In the genomic region with DNA sequence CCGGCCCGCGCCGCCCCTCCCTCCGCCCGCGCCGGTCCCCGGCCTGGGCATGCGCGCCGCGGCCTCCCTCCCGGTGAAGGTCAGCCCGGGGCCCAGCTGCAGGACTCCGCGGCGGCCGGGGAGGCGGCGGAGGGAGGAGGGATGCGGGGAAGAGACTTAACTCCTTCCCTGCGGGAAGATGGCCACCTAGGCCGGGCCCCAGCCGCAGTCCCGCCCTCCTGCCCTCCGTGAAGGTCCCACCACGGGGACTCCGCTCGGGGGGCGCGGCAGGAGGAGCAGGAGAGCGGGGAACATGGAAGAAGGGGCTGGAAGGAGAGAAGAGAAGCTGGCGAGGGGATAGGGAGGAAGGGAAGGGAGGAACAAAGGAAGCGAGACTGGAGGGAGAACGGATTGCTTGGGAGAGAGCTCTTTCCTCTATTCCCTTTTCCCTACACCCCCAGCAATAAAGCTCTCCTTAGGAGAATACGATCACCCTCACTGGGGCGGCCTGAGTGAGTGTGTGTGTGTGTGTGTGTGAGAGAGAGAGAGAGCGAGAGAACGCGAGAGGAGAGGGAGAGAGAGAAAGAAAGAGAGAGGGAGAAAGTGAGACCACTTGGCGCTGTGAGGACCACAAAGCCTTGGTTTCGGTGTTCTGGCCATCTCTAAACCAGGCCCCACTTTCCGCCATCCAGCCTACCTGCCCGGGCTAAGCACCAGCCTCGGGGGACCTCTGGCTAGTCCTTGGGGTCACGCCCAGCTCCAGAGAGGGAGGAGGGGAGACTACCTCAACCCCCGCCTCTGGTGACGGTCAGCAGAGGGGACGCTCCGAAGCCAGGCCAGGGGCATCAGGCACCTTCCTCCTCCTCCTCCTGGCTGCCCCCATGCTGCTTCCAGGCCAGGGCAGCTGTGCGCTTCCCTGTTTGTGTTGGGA, we compare ENCODE assay signal across 8 cellular contexts. TPM values are rescaled to one million over a fixed set of nuclear protein-coding genes. Genes with fewer than 3 reads are reported as not detected.
DNase-seq lines count a peak whose midpoint lies in the region; ATAC-seq, FAIRE-seq and TF ChIP-seq lines count a peak whose summit lies in the region.

No MANE protein-coding gene starts in this region.

- no peaks in the 10 kb centered on the region for H3K9me3 Mint-ChIP-seq in activated B cell treated with CpG ODN at 0.5 μM for 24 hours

- WGBS in A549 (ENCODE audit: missing lambda C conversion rate): 43% methylated on average over 27 of the region's 52 CpGs

- H2AFZ ChIP-seq in neuron (ENCODE audit: low read depth, low read length): no peak overlapping the region

- POLR2A ChIA-PET in A549 (lab: Yijun Ruan, JAX): interaction anchor here (1.0 to 1.1 kb wide), 4 partner anchors 10 to 25 kb away, joined by 4 to 5 read pairs (median 5); a partner anchor contains a TSS
- POLR2A ChIA-PET in HEK293 (lab: Yijun Ruan, JAX): interaction anchor here (0.6 to 1.4 kb wide), 6 partner anchors 12 to 75 kb away, joined by 3 to 7 read pairs (median 4); a partner anchor contains a TSS
- POLR2A ChIA-PET in activated B cell treated with CpG ODN at 0.5 μM for 24 hours (lab: Charles Lee): interaction anchor here (0.6 to 0.7 kb wide), 2 partner anchors 13 to 25 kb away, joined by 3 read pairs; a partner anchor contains a TSS

- CTCF ChIA-PET in A549 (lab: Yijun Ruan, JAX): interaction anchor here (1.0 to 8.3 kb wide), 7 partner anchors 8 to 141 kb away, joined by 3 to 60 read pairs (median 6); no protein-coding TSS in a partner anchor
- CTCF ChIA-PET in HEK293 (lab: Yijun Ruan, JAX): interaction anchor here (1.1 kb wide), 2 partner anchors 8 to 9 kb away, joined by 4 to 6 read pairs; no protein-coding TSS in a partner anchor
- CTCF ChIA-PET in activated B cell treated with CpG ODN at 0.5 μM for 24 hours (lab: Charles Lee): no interaction called here

- no peak for TF ChIP-seq RAD21 in A549 (conservative IDR thresholded peaks at IDR 0.05 in 1 of 2, IDR thresholded peaks at IDR 0.05 in 1 of 2)

- no peak for TF ChIP-seq CTCF in A549 (IDR thresholded peaks at IDR 0.05)
- TF ChIP-seq CTCF in HEK293 (tag by site-specific recombination; IDR thresholded peaks at IDR 0.05): 0 out of 2 replicates have a peak, but pooled peaks have one; percentile 14
- no peak for TF ChIP-seq CTCF in activated B cell treated with CpG ODN at 0.5 μM for 24 hours (IDR thresholded peaks at IDR 0.05)

- no peaks in the 10 kb centered on the region for H3K9me3 ChIP-seq in A549
- no peaks in the 10 kb centered on the region for H3K9me3 ChIP-seq in HEK293 (ENCODE audit: control insufficient read depth, insufficient read depth, low read depth, low read length)
- H3K9me3 ChIP-seq in neuron (ENCODE audit: low read length): no peaks in the 10 kb centered on the region

- TF ChIP-seq EP300 in A549 (IDR thresholded peaks at IDR 0.05): no peak

- ATAC-seq in A549 (peak; percentile 30 to 48), activated B cell treated with CpG ODN at 0.5 μM for 24 hours (ENCODE audit: low read depth) (no peak), HG02852 (IDR thresholded peaks at IDR 0.05; ENCODE audit: unreplicated experiment) (no peak)

- FAIRE-seq in A549 (lab: Jason Lieb, UNC): no peak

- DNase-seq in A549 (ENCODE audit: low read depth in 1 of 2, low spot score in 1 of 2) (peak; percentile 67 to 84), activated B cell treated with CpG ODN at 0.5 μM for 24 hours (no peak), head of caudate nucleus (peak in 40 of 42 donors; percentile 47 to 91 (median 79)), SKM-1 treated with dmso at 0.1 percent for 144 hours (lab: John Stamatoyannopoulos, UW; ENCODE audit: unreplicated experiment) (no peak)
- DNase-seq in NK-92 treated with Interleukin-12 subunit alpha and Interleukin-12 subunit beta, amount 100 ng/mL, for 24 hours (lab: John Stamatoyannopoulos, UW): no peak

- H3K4me3 ChIP-seq in A549 (peak overlapping the region; percentile 51), HEK293 (ENCODE audit: low read depth, low read length) (peak overlapping the region; percentile 49), neuron (ENCODE audit: low read length) (peak overlapping the region; percentile 57)

- H3K27ac ChIP-seq in A549 (peak overlapping the region; percentile 87 to 94), HEK293 (ENCODE audit: extremely low read depth, low read depth, low read length) (peak overlapping the region; percentile 62)

- H3K4me3 Mint-ChIP-seq in activated B cell treated with CpG ODN at 0.5 μM for 24 hours: peak overlapping the region; percentile 68

- peak; percentile 60 for TF ChIP-seq POLR2A in A549 (IDR thresholded peaks at IDR 0.05; ENCODE audit: low read length)

- peaks cover 35% of the 10 kb centered on the region for H3K4me1 Mint-ChIP-seq in activated B cell treated with CpG ODN at 0.5 μM for 24 hours

- peaks cover 60% of the 10 kb centered on the region for H3K27me3 Mint-ChIP-seq in activated B cell treated with CpG ODN at 0.5 μM for 24 hours

- peak overlapping the region; percentile 88 for H3K4me2 ChIP-seq in A549

- H3K27ac Mint-ChIP-seq in activated B cell treated with CpG ODN at 0.5 μM for 24 hours: no peak overlapping the region

- H3K4me1 ChIP-seq in A549 (peaks cover 32% of the 10 kb centered on the region), HEK293 (ENCODE audit: control insufficient read depth, insufficient read depth, low read length) (peaks cover 3% of the 10 kb centered on the region; the same call in 1 of the 2 replicates), neuron (ENCODE audit: insufficient read depth, low read length) (peaks cover 46% of the 10 kb centered on the region)

- no peaks in the 10 kb centered on the region for H3K27me3 ChIP-seq in neuron (ENCODE audit: insufficient read depth, low read length)

- intact Hi-C loops in activated B cell treated with CpG ODN at 0.5 μM for 24 hours (cut with micrococcal nuclease): no loop called here
- intact Hi-C loops in head of caudate nucleus (cut with DNase I): no loop called here

- no peaks in the 10 kb centered on the region for H3K36me3 Mint-ChIP-seq in activated B cell treated with CpG ODN at 0.5 μM for 24 hours (ENCODE audit: low read depth)

- H3K36me3 ChIP-seq in HEK293 (ENCODE audit: control insufficient read depth in 2 of 2, insufficient read depth in 1 of 2, low read length in 2 of 2): no peaks in the 10 kb centered on the region
- H3K36me3 ChIP-seq in neuron (ENCODE audit: insufficient read depth, low read length): no peaks in the 10 kb centered on the region

TF ChIP-seq in A549, 52 proteins besides CTCF, POLR2A, EP300 and RAD21 (continues in another document):
- TF ChIP-seq JUN (IDR thresholded peaks at IDR 0.05): peak in 1 of 2 experiments; percentile 53; a peak in 2 of 5 replicates
- TF ChIP-seq, protein P1, sequence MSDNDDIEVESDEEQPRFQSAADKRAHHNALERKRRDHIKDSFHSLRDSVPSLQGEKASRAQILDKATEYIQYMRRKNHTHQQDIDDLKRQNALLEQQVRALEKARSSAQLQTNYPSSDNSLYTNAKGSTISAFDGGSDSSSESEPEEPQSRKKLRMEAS (IDR thresholded peaks at IDR 0.05): peak; percentile 11; the same call in 1 of the 2 replicates

TF ChIP-seq in HEK293, 187 proteins besides CTCF, POLR2A, EP300 and RAD21 (continues in another document):
- no peak for TF ChIP-seq ZNF561 (tag by site-specific recombination; IDR thresholded peaks at IDR 0.05; ENCODE audit: borderline replicate concordance)
- peak; percentile 99 for TF ChIP-seq PRDM1 (tag by site-specific recombination; IDR thresholded peaks at IDR 0.05)
- peak; percentile 36 for TF ChIP-seq SP2 (tag by site-specific recombination; IDR thresholded peaks at IDR 0.05)
- no peak; the same call in 1 of the 2 replicates for TF ChIP-seq ZNF610 (tag by site-specific recombination; IDR thresholded peaks at IDR 0.05; ENCODE audit: borderline replicate concordance)
- 0 out of 2 replicates have a peak, but pooled peaks have one; percentile 35 for TF ChIP-seq ZNF10 (tag by site-specific recombination; IDR thresholded peaks at IDR 0.05)

RNA-seq across cellular contexts. Expression of a gene that starts 3.7 kb away (rescaled TPM):
- polyA plus RNA-seq in A549 (2011; rRNA removed): 12.5 and 14.5 TPM in 2 replicates
- polyA plus RNA-seq in A549 (2012; cell fraction: cytosol; rRNA removed): 10.9 and 14.3 TPM in 2 replicates
- polyA plus RNA-seq in A549 (2012; cell fraction: nucleus; rRNA removed): 48.7 and 61.4 TPM in 2 replicates
- polyA plus RNA-seq in A549 (2017; fragmentation: RNase III; extraction: RNeasy Plus Mini Kit Qiagen cat#74134 plus additional on column Dnase treatment): 10.6 to 11.9 TPM (median 11.6 TPM) in 3 replicates
- polyA minus RNA-seq in A549 (2011; rRNA and poly(A)+ RNA removed): 13.0 and 15.2 TPM in 2 replicates
- not detected in 2 replicates for total RNA-seq in activated B cell treated with CpG ODN at 0.5 μM for 24 hours

RNA-seq across cellular contexts. Expression of a gene that starts 19.9 kb away (rescaled TPM):
- polyA plus RNA-seq in A549 (2011; rRNA removed) (14.9 and 17.2 TPM in 2 replicates), A549 (2017; fragmentation: RNase III; extraction: RNeasy Plus Mini Kit Qiagen cat#74134 plus additional on column Dnase treatment) (24.7 to 29.6 TPM (median 28.0 TPM) in 3 replicates)
- 22.6 and 34.6 TPM in 2 replicates for polyA plus RNA-seq in A549 (2012; cell fraction: cytosol; rRNA removed)
- 62.9 and 75.7 TPM in 2 replicates for polyA plus RNA-seq in A549 (2012; cell fraction: nucleus; rRNA removed)
- 16.7 and 27.0 TPM in 2 replicates for polyA minus RNA-seq in A549 (2011; rRNA and poly(A)+ RNA removed)
- total RNA-seq in activated B cell treated with CpG ODN at 0.5 μM for 24 hours: 32.4 and 41.2 TPM in 2 replicates

RNA-seq across cellular contexts. Expression of a gene that starts 25.2 kb away (rescaled TPM):
- polyA plus RNA-seq in A549 (2011; rRNA removed): 47.8 and 53.8 TPM in 2 replicates
- polyA plus RNA-seq in A549 (2012; cell fraction: cytosol; rRNA removed): 59.3 and 63.3 TPM in 2 replicates
- 70.5 and 71.8 TPM in 2 replicates for polyA plus RNA-seq in A549 (2012; cell fraction: nucleus; rRNA removed)
- 69.1 to 76.3 TPM (median 70.9 TPM) in 3 replicates for polyA plus RNA-seq in A549 (2017; fragmentation: RNase III; extraction: RNeasy Plus Mini Kit Qiagen cat#74134 plus additional on column Dnase treatment)
- polyA minus RNA-seq in A549 (2011; rRNA and poly(A)+ RNA removed): 61.8 and 67.2 TPM in 2 replicates
- total RNA-seq in activated B cell treated with CpG ODN at 0.5 μM for 24 hours: 47.3 and 52.4 TPM in 2 replicates

RNA-seq across cellular contexts. Expression of a gene that starts 41.9 kb away (rescaled TPM):
- polyA plus RNA-seq in A549 (2011; rRNA removed) (not detected in 2 replicates), A549 (2017; fragmentation: RNase III; extraction: RNeasy Plus Mini Kit Qiagen cat#74134 plus additional on column Dnase treatment) (not detected in 3 replicates)
- polyA plus RNA-seq in A549 (2012; cell fraction: cytosol; rRNA removed): not detected in 2 replicates
- polyA plus RNA-seq in A549 (2012; cell fraction: nucleus; rRNA removed): not detected in 2 replicates
- polyA minus RNA-seq in A549 (2011; rRNA and poly(A)+ RNA removed): not detected in 2 replicates
- 0.76 and 1.8 TPM in 2 replicates for total RNA-seq in activated B cell treated with CpG ODN at 0.5 μM for 24 hours

Comparison
In these comparisons a context has a peak if more than half of its experiments do, and no peak if none do; other contexts are left out.
1. ATAC-seq: peak in A549 (2 of 2); none in activated B cell treated with CpG ODN at 0.5 μM for 24 hours (single experiment) and HG02852 (single experiment).
2. DNase-seq: peak in A549 (2 of 2) and head of caudate nucleus (40 of 42); none in activated B cell treated with CpG ODN at 0.5 μM for 24 hours (single experiment), NK-92 treated with Interleukin-12 subunit alpha and Interleukin-12 subunit beta, amount 100 ng/mL, for 24 hours (single experiment) and SKM-1 treated with dmso at 0.1 percent for 144 hours (single experiment).
3. Peak in every context shown above with its lines, with median percentiles within 50 percentile points of each other: H3K4me3 ChIP-seq.